In genomic region chr5:171623551-171624097, GRCh38 we compare ENCODE assay signal across 29 cellular contexts.
A peak's percentile ranks its signal among the peaks of the same experiment; 100 is the strongest.
DNase-seq lines count a peak whose midpoint lies in the region; ATAC-seq and TF ChIP-seq lines count a peak whose summit lies in the region.
"Had no signal": no experiment of that assay in that cellular context is flagged by ENCODE, and none has a peak within 500 bp of the region (broad histone marks: within the 10 kb centered on the region; RNA-seq: fewer than 3 reads in every experiment).

No MANE protein-coding gene starts in this region.

- H3K27me3 Mint-ChIP-seq in glutamatergic neuron (ENCODE audit: unreplicated experiment), result peaks cover 7% of the 10 kb centered on the region
- H3K27me3 Mint-ChIP-seq: CD4-positive, CD25-positive, alpha-beta regulatory T cell had no signal

- H3K36me3 Mint-ChIP-seq in glutamatergic neuron (ENCODE audit: unreplicated experiment), result peaks cover 11% of the 10 kb centered on the region
- H3K36me3 Mint-ChIP-seq: CD4-positive, CD25-positive, alpha-beta regulatory T cell had no signal

- H3K4me1 ChIP-seq in left lung, result no peaks in the 10 kb centered on the region
- H3K4me1 ChIP-seq: spleen had no signal

- H3K9me3 Mint-ChIP-seq in glutamatergic neuron (ENCODE audit: unreplicated experiment), result peaks cover 8% of the 10 kb centered on the region
- H3K9me3 Mint-ChIP-seq: activated T-cell treated with anti-CD3 and anti-CD28 coated beads, Interleukin-2, amount 50 U/mL, for 24 hours had no signal

- peak; percentile 59 for DNase-seq in HuH-7 (ENCODE audit: low spot score)
- peak; percentile 35 for DNase-seq in glutamatergic neuron
- DNase-seq in left lung, result no peak
- peak; percentile 45 for DNase-seq in renal cortical epithelial cell (ENCODE audit: low read depth)
- DNase-seq in NCI-H1417 (lab: John Stamatoyannopoulos, UW), result no peak
- DNase-seq in activated CD4-positive, CD25-positive, alpha-beta regulatory T cell treated with anti-CD3 and anti-CD28 coated beads, Interleukin-2, amount 50 U/mL, for 72 hours, result no peak
- no peak for DNase-seq in activated gamma-delta T cell treated with Interleukin-2 at 50 U/mL for 16 hours
- DNase-seq: activated CD4-positive, alpha-beta T cell treated with anti-CD3 and anti-CD28 coated beads for 1 hour; activated CD8-positive, alpha-beta T cell treated with anti-CD3 and anti-CD28 coated beads, Interleukin-2, amount 10 ng/mL, durations not matched to agents 7 days and 5 days; activated naive CD4-positive, alpha-beta T cell treated with anti-CD3 and anti-CD28 coated beads, Interleukin-2, amount 50 U/mL, for 16 hours; activated T-cell treated with anti-CD3 and anti-CD28 coated beads, Interleukin-2, amount 50 U/mL, for 24 hours; aorta; CD4-positive, CD25-positive, alpha-beta regulatory T cell; central memory CD4-positive, alpha-beta T cell; DMS 273 treated with DMSO at 0.1 percent for 48 hours; GDM1; heart right ventricle; mucosa of descending colon; NCI-H1048; NCI-H1930; NCI-H226; SHP77 treated with DMSO at 0.1 percent for 48 hours; spleen; stimulated activated CD4-positive, alpha-beta T cell treated with anti-CD3 and anti-CD28 coated beads, Interleukin-4, amount 100 ng/mL, for 24 hours; stimulated activated naive CD8-positive, alpha-beta T cell treated with anti-CD3 and anti-CD28 coated beads, Interleukin-15, Interleukin-2, amounts not matched to agents 100 U/mL and 50 U/mL, for 24 hours; SW 1271 had no signal

- no peaks in the 10 kb centered on the region for H3K9me3 ChIP-seq in left lung
- H3K9me3 ChIP-seq: heart right ventricle, mucosa of descending colon, spleen, thyroid gland had no signal

- no peak overlapping the region for H3K4me3 Mint-ChIP-seq in glutamatergic neuron (ENCODE audit: unreplicated experiment)
- H3K4me3 Mint-ChIP-seq: activated CD8-positive, alpha-beta T cell treated with anti-CD3 and anti-CD28 coated beads, Interleukin-2, amount 10 ng/mL, durations not matched to agents 7 days and 5 days; activated T-cell treated with anti-CD3 and anti-CD28 coated beads, Interleukin-2, amount 50 U/mL, for 24 hours; CD4-positive, CD25-positive, alpha-beta regulatory T cell had no signal

- intact Hi-C loops in left lung (cut with DNase I), result no loop called here

- no peak overlapping the region for H3K27ac ChIP-seq in left lung
- H3K27ac ChIP-seq: heart right ventricle, spleen, thyroid gland had no signal

- H3K4me1 Mint-ChIP-seq in glutamatergic neuron (ENCODE audit: low read depth, unreplicated experiment), result peaks cover 9% of the 10 kb centered on the region
- H3K4me1 Mint-ChIP-seq: CD4-positive, CD25-positive, alpha-beta regulatory T cell had no signal

- H3K27me3 ChIP-seq in left lung, result no peaks in the 10 kb centered on the region
- H3K27me3 ChIP-seq: heart right ventricle, thyroid gland had no signal

- no peak overlapping the region for H3K27ac Mint-ChIP-seq in glutamatergic neuron (ENCODE audit: unreplicated experiment)
- H3K27ac Mint-ChIP-seq: activated CD8-positive, alpha-beta T cell treated with anti-CD3 and anti-CD28 coated beads, Interleukin-2, amount 10 ng/mL, durations not matched to agents 7 days and 5 days; activated T-cell treated with anti-CD3 and anti-CD28 coated beads, Interleukin-2, amount 50 U/mL, for 24 hours; CD4-positive, CD25-positive, alpha-beta regulatory T cell had no signal

- TF ChIP-seq CTCF in glutamatergic neuron (IDR thresholded peaks at IDR 0.05; ENCODE audit: partially characterized antibody, unreplicated experiment), result no peak
- TF ChIP-seq CTCF in left lung (IDR thresholded peaks at IDR 0.05), result no peak

- ATAC-seq in left lung, result peak; percentile 78
- ATAC-seq in HG02981 (IDR thresholded peaks at IDR 0.05; ENCODE audit: unreplicated experiment), result no peak
- ATAC-seq: activated CD8-positive, alpha-beta T cell treated with anti-CD3 and anti-CD28 coated beads, Interleukin-2, amount 10 ng/mL, durations not matched to agents 7 days and 5 days; HCT116; heart right ventricle; mucosa of descending colon; stimulated activated naive CD8-positive, alpha-beta T cell treated with anti-CD3 and anti-CD28 coated beads, Interleukin-15, Interleukin-2, amounts not matched to agents 100 U/mL and 50 U/mL, for 24 hours had no signal

- no peaks in the 10 kb centered on the region for H3K36me3 ChIP-seq in left lung
- H3K36me3 ChIP-seq: heart right ventricle, spleen, thyroid gland had no signal

- no peak overlapping the region for H3K4me3 ChIP-seq in left lung
- H3K4me3 ChIP-seq: heart right ventricle, mucosa of descending colon, spleen, thyroid gland had no signal

Comparison
In these comparisons a context has a peak if more than half of its experiments do, and no peak if none do; other contexts are left out.
1. DNase-seq: peak in HuH-7 (single experiment), glutamatergic neuron (single experiment) and renal cortical epithelial cell (single experiment); none in left lung (0 of 2), NCI-H1417 (0 of 3), activated CD4-positive, CD25-positive, alpha-beta regulatory T cell treated with anti-CD3 and anti-CD28 coated beads, Interleukin-2, amount 50 U/mL, for 72 hours (single experiment) and activated gamma-delta T cell treated with Interleukin-2 at 50 U/mL for 16 hours (single experiment).